In genomic region chr4:5532100-5532499, GRCh38 we compare ENCODE assay signal across 29 cellular contexts.
"Had no signal": no experiment of that assay in that cellular context is flagged by ENCODE, and none has a peak within 500 bp of the region (broad histone marks: within the 10 kb centered on the region; RNA-seq: fewer than 3 reads in every experiment).

No MANE protein-coding gene starts in this region.

- H3K36me3 ChIP-seq: thoracic aorta, transverse colon, upper lobe of left lung, upper lobe of right lung, uterus had no signal

- DNase-seq: stimulated activated CD4-positive, alpha-beta T cell treated with anti-CD3 and anti-CD28 coated beads, Interleukin-2, amount 100 ng/mL, for 48 hours; stimulated activated CD4-positive, alpha-beta T cell treated with anti-CD3 and anti-CD28 coated beads, Interleukin-4, amount 100 ng/mL, for 1 hour; stimulated activated CD4-positive, alpha-beta T cell treated with anti-CD3 and anti-CD28 coated beads, Interleukin-4, amount 100 ng/mL, for 24 hours; stimulated activated CD4-positive, alpha-beta T cell treated with anti-CD3 and anti-CD28 coated beads, Interleukin-4, amount 100 ng/mL, for 4 hours; stimulated activated CD8-positive, alpha-beta memory T cell treated with anti-CD3 and anti-CD28 coated beads, Interleukin-4, amount 100 ng/mL, for 48 hours; stimulated activated naive B cell treated with anti-CD40 and anti-IgM and Interleukin-4, amounts not matched to agents 10 μg/mL and 1 μg/mL and 100 μg/mL, for 72 hours; stimulated activated naive CD4-positive, alpha-beta T cell; stimulated activated naive CD4-positive, alpha-beta T cell treated with Interleukin-2 at 50 U/mL for 16 hours; stimulated activated naive CD8-positive, alpha-beta T cell treated with anti-CD3 and anti-CD28 coated beads, Interleukin-15, amount 100 ng/mL, for 72 hours; stimulated activated naive CD8-positive, alpha-beta T cell treated with anti-CD3 and anti-CD28 coated beads, Interleukin-15, Interleukin-2, amounts not matched to agents 100 U/mL and 50 U/mL, for 24 hours; stomach; substantia nigra; testis; thyroid gland; tibial artery; transverse colon; trophoblast cell; upper lobe of left lung; upper lobe of right lung; uterus had no signal

- FAIRE-seq: urothelium cell line had no signal

- H3K4me3 Mint-ChIP-seq: stimulated activated effector memory CD8-positive, alpha-beta T cell treated with anti-CD3 and anti-CD28 coated beads, Interleukin-12 subunit alpha, Interleukin-12 subunit beta, amount 100 ng/mL, for 72 hours; stimulated activated memory B cell treated with anti-CD40 and anti-IgM and Interleukin-4, amounts not matched to agents 10 μg/mL and 1 μg/mL and 100 μg/mL, for 72 hours; stimulated activated naive B cell treated with anti-CD40 and anti-IgM and Interleukin-4, amounts not matched to agents 10 μg/mL and 1 μg/mL and 100 μg/mL, for 72 hours; stimulated activated naive CD8-positive, alpha-beta T cell treated with anti-CD3 and anti-CD28 coated beads, Interleukin-15, amount 100 ng/mL, for 72 hours; stimulated activated naive CD8-positive, alpha-beta T cell treated with anti-CD3 and anti-CD28 coated beads, Interleukin-15, Interleukin-2, amounts not matched to agents 100 ng/mL and 50 ng/mL, for 24 hours; type B pancreatic cell had no signal

- H3K9me3 Mint-ChIP-seq: type B pancreatic cell had no signal

- H3K4me1 ChIP-seq: stomach, suprapubic skin, testis, thyroid gland, tibial artery, tibial nerve, transverse colon, upper lobe of left lung, upper lobe of right lung, uterus, vagina had no signal

- H3K4me1 Mint-ChIP-seq: stimulated activated memory B cell treated with anti-CD40 and anti-IgM and Interleukin-4, amounts not matched to agents 10 μg/mL and 1 μg/mL and 100 μg/mL, for 72 hours; stimulated activated naive B cell treated with anti-CD40 and anti-IgM and Interleukin-4, amounts not matched to agents 10 μg/mL and 1 μg/mL and 100 μg/mL, for 72 hours; stimulated activated naive CD8-positive, alpha-beta T cell treated with anti-CD3 and anti-CD28 coated beads, Interleukin-15, amount 100 ng/mL, for 72 hours had no signal

- H3K27me3 Mint-ChIP-seq: stimulated activated memory B cell treated with anti-CD40 and anti-IgM and Interleukin-4, amounts not matched to agents 10 μg/mL and 1 μg/mL and 100 μg/mL, for 72 hours; stimulated activated naive CD8-positive, alpha-beta T cell treated with anti-CD3 and anti-CD28 coated beads, Interleukin-15, amount 100 ng/mL, for 72 hours; stimulated activated naive CD8-positive, alpha-beta T cell treated with anti-CD3 and anti-CD28 coated beads, Interleukin-15, Interleukin-2, amounts not matched to agents 100 ng/mL and 50 ng/mL, for 24 hours; type B pancreatic cell had no signal

- ATAC-seq: stimulated activated effector memory CD8-positive, alpha-beta T cell treated with anti-CD3 and anti-CD28 coated beads, Interleukin-12 subunit alpha, Interleukin-12 subunit beta, amount 100 ng/mL, for 72 hours; stimulated activated memory B cell treated with anti-CD40 and anti-IgM and Interleukin-4, amounts not matched to agents 10 μg/mL and 1 μg/mL and 100 μg/mL, for 72 hours; stimulated activated naive B cell treated with anti-CD40 and anti-IgM and Interleukin-4, amounts not matched to agents 10 μg/mL and 1 μg/mL and 100 μg/mL, for 72 hours; stimulated activated naive CD8-positive, alpha-beta T cell treated with anti-CD3 and anti-CD28 coated beads, Interleukin-15, amount 100 ng/mL, for 72 hours; stimulated activated naive CD8-positive, alpha-beta T cell treated with anti-CD3 and anti-CD28 coated beads, Interleukin-15, Interleukin-2, amounts not matched to agents 100 U/mL and 50 U/mL, for 24 hours; upper lobe of right lung had no signal

- H3K36me3 Mint-ChIP-seq: stimulated activated effector memory CD8-positive, alpha-beta T cell treated with anti-CD3 and anti-CD28 coated beads, Interleukin-12 subunit alpha, Interleukin-12 subunit beta, amount 100 ng/mL, for 72 hours; stimulated activated memory B cell treated with anti-CD40 and anti-IgM and Interleukin-4, amounts not matched to agents 10 μg/mL and 1 μg/mL and 100 μg/mL, for 72 hours; type B pancreatic cell had no signal

- H3K27me3 ChIP-seq: stomach, suprapubic skin, testis, thyroid gland, tibial artery, tibial nerve, transverse colon, upper lobe of left lung, upper lobe of right lung, uterus, vagina had no signal

- H3K9me3 ChIP-seq: suprapubic skin, testis, thoracic aorta, thyroid gland, tibial artery, upper lobe of left lung, uterus, vagina had no signal

- H3K27ac Mint-ChIP-seq: stimulated activated effector memory CD8-positive, alpha-beta T cell treated with anti-CD3 and anti-CD28 coated beads, Interleukin-12 subunit alpha, Interleukin-12 subunit beta, amount 100 ng/mL, for 72 hours; stimulated activated memory B cell treated with anti-CD40 and anti-IgM and Interleukin-4, amounts not matched to agents 10 μg/mL and 1 μg/mL and 100 μg/mL, for 72 hours; stimulated activated naive B cell treated with anti-CD40 and anti-IgM and Interleukin-4, amounts not matched to agents 10 μg/mL and 1 μg/mL and 100 μg/mL, for 72 hours; stimulated activated naive CD8-positive, alpha-beta T cell treated with anti-CD3 and anti-CD28 coated beads, Interleukin-15, amount 100 ng/mL, for 72 hours; stimulated activated naive CD8-positive, alpha-beta T cell treated with anti-CD3 and anti-CD28 coated beads, Interleukin-15, Interleukin-2, amounts not matched to agents 100 ng/mL and 50 ng/mL, for 24 hours; type B pancreatic cell had no signal

- H3K4me3 ChIP-seq: stomach, suprapubic skin, testis, thoracic aorta, thyroid gland, tibial artery, tibial nerve, transverse colon, upper lobe of left lung, upper lobe of right lung, uterus, vagina had no signal

- H3K27ac ChIP-seq: stomach, suprapubic skin, testis, thoracic aorta, thyroid gland, tibial artery, tibial nerve, transverse colon, upper lobe of left lung, upper lobe of right lung, uterus, vagina had no signal
